ENCODE assay signal across 8 cellular contexts in the genomic region with DNA sequence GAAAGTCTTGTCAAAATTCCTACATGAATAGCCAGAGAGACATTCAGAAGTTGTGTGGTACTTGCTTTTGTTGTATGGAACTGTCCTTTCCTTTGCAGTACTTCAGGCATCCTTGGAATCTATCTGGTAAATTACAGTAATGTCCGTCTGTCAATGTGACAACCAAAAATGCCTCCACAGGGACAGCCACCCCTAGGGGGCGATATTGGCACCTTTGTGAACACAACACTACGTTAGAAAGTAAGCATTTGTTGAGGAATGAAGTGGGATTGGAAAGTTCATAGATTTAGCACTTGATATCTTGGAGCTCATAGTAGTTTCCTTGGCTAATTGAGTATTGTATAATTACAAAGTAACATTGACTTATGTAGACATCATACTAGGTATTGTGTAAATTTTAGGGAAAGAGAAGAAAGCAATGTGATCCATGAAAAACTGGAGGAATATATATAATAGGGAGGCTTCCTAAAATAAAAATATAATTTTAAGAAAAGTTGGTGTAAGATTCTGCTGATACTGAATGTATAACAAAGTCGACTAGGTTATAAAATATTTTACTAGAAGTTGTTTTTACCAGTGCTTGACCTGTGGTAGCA. TPM values are rescaled to one million over a fixed set of nuclear protein-coding genes. Genes with fewer than 3 reads are reported as not detected.
DNase-seq lines count a peak whose midpoint lies in the region; ATAC-seq, FAIRE-seq and TF ChIP-seq lines count a peak whose summit lies in the region.

No MANE protein-coding gene starts in this region.

- no peaks in the 10 kb centered on the region for H3K27me3 Mint-ChIP-seq in HFFc6 (ENCODE audit: insufficient read depth)

- peak; percentile 42 for FAIRE-seq in RCC 7860 (lab: Jason Lieb, UNC)

- peak; percentile 35 for DNase-seq in SIG-M5 treated with dmso at 0.1 percent for 504 hours (lab: John Stamatoyannopoulos, UW; ENCODE audit: unreplicated experiment)
- no peak for DNase-seq in SIG-M5 (lab: John Stamatoyannopoulos, UW)
- DNase-seq in HFFc6, result peak; percentile 55
- DNase-seq in RCC 7860 (ENCODE audit: low spot score), result peak; percentile 58
- DNase-seq in activated effector memory CD4-positive, alpha-beta T cell treated with Interleukin-2 at 50 U/mL for 16 hours, result peak; percentile 19
- peak; percentile 36 for DNase-seq in hepatic stellate cell (ENCODE audit: low spot score)
- DNase-seq in stimulated activated CD4-positive, alpha-beta T cell treated with anti-CD3 and anti-CD28 coated beads, Interleukin-1b, Interleukin-23, amount 100 ng/mL, for 1 hour (ENCODE audit: low read depth in 2 of 2), result peak; percentile 3 to 48

- H3K9me3 Mint-ChIP-seq in HFFc6, result peaks cover 11% of the 10 kb centered on the region; the same call in 1 of the 2 replicates

- H3K4me1 Mint-ChIP-seq in HFFc6 (ENCODE audit: low read depth), result peaks cover 18% of the 10 kb centered on the region

- peaks cover 17% of the 10 kb centered on the region for H3K36me3 Mint-ChIP-seq in HFFc6 (ENCODE audit: low read depth)

- ATAC-seq in GM21786 (IDR thresholded peaks at IDR 0.05; ENCODE audit: unreplicated experiment), result no peak

- no peak overlapping the region for H3K27ac Mint-ChIP-seq in HFFc6

- TF ChIP-seq CTCF in HFFc6 (IDR thresholded peaks at IDR 0.05), result peak; percentile 91

- H3K4me3 Mint-ChIP-seq in HFFc6, result no peak overlapping the region

RNA-seq across cellular contexts. Expression of a gene that starts 32.7 kb away (rescaled TPM):
- total RNA-seq in HFFc6 (2021; fragmentation: NEBNext Ultra II Directional; extraction: Animal tissue kit (Norgen Biotek cat#: 25700)), result 1 to 10 TPM; 1.3 to 2.4 (median 1.6) TPM
